27 cellular contexts compared by ENCODE assay signal in the genomic region with DNA sequence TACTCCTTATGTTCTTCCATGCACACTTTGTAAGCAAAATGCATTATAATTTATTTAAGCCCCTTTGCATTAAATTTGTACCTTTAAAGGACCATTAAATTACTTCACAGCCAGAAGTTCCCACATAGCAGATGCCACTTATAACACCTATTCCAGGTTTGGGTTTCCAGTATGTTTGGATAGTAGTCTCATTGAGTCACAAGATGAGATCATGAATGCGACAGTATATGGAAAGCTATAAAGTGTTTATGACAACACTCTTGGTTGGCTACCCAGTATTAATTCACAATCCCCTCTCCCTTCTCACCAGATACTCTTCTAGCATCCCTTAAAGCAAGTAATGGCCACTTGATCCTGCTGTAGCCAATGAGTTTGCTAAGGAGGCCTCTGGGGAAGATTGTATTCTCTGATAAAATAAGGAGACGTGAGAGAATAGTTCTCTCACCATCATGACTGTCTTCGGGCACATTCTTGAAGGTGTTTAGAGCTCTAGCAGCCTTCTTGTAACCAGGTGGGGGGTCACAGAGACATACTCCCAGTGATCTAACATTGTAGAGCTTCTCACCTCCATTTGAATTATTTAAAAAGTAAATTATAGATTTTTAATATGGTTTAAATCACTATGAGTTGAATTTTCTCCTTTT. TPM values are rescaled to one million over a fixed set of nuclear protein-coding genes. Genes with fewer than 3 reads are reported as not detected.
"Had no signal": no experiment of that assay in that cellular context is flagged by ENCODE, and none has a peak within 500 bp of the region (broad histone marks: within the 10 kb centered on the region; RNA-seq: fewer than 3 reads in every experiment).

No MANE protein-coding gene starts in this region.

- DNase-seq: naive thymus-derived CD8-positive, alpha-beta T cell; nephron progenitor cell; occipital lobe; ovary; posterior cingulate gyrus; psoas muscle; right cardiac atrium; right lobe of liver; sigmoid colon; small intestine; stimulated activated CD4-positive, alpha-beta T cell treated with anti-CD3 and anti-CD28 coated beads, Interleukin-15, amount 100 ng/mL, for 24 hours; stimulated activated CD4-positive, alpha-beta T cell treated with anti-CD3 and anti-CD28 coated beads, Interleukin-2, amount 100 ng/mL, for 24 hours; stimulated activated CD4-positive, alpha-beta T cell treated with anti-CD3 and anti-CD28 coated beads, Interleukin-2, amount 100 ng/mL, for 48 hours; stimulated activated CD4-positive, alpha-beta T cell treated with anti-CD3 and anti-CD28 coated beads, Interleukin-4, amount 100 ng/mL, for 24 hours; stimulated activated CD8-positive, alpha-beta memory T cell treated with anti-CD3 and anti-CD28 coated beads, Interleukin-4, amount 100 ng/mL, for 48 hours; stimulated activated naive CD4-positive, alpha-beta T cell; stimulated activated naive CD8-positive, alpha-beta T cell treated with anti-CD3 and anti-CD28 coated beads, Interleukin-15, amount 100 ng/mL, for 72 hours; stimulated activated naive CD8-positive, alpha-beta T cell treated with anti-CD3 and anti-CD28 coated beads, Interleukin-15, Interleukin-2, amounts not matched to agents 100 U/mL and 50 U/mL, for 24 hours; substantia nigra; testis; tibial artery; transverse colon; upper lobe of left lung had no signal

- H3K4me1 ChIP-seq: parathyroid adenoma, psoas muscle had no signal

- H3K27me3 ChIP-seq: ovary, right lobe of liver, sigmoid colon, suprapubic skin, testis, tibial artery, upper lobe of left lung, vagina had no signal

- H2AFZ ChIP-seq: neural progenitor cell, parathyroid adenoma had no signal

- H3K4me2 ChIP-seq: neural progenitor cell had no signal

- H3K9me3 ChIP-seq: ovary, psoas muscle, right lobe of liver, sigmoid colon, suprapubic skin, testis, tibial artery, transverse colon, upper lobe of left lung, vagina had no signal

- H3K9ac ChIP-seq: neural progenitor cell, parathyroid adenoma had no signal

- H3K27ac ChIP-seq: neural progenitor cell, ovary, parathyroid adenoma, psoas muscle, right lobe of liver, sigmoid colon, suprapubic skin, testis, tibial artery, transverse colon, upper lobe of left lung, vagina had no signal

- H3K4me3 ChIP-seq: neural progenitor cell, ovary, psoas muscle, right lobe of liver, sigmoid colon, suprapubic skin, testis, tibial artery, transverse colon, upper lobe of left lung, vagina had no signal

- H3K36me3 ChIP-seq: neural progenitor cell, ovary, right lobe of liver, sigmoid colon, suprapubic skin, tibial artery, transverse colon, upper lobe of left lung, vagina had no signal

- H3K79me2 ChIP-seq: parathyroid adenoma had no signal

RNA-seq across cellular contexts. Expression of a gene that starts 2.8 kb away (rescaled TPM):
- total RNA-seq: naive thymus-derived CD8-positive, alpha-beta T cell had no signal
- polyA plus RNA-seq: naive thymus-derived CD8-positive, alpha-beta T cell had no signal
